ENCODE assay signal across 8 cellular contexts in the genomic region with DNA sequence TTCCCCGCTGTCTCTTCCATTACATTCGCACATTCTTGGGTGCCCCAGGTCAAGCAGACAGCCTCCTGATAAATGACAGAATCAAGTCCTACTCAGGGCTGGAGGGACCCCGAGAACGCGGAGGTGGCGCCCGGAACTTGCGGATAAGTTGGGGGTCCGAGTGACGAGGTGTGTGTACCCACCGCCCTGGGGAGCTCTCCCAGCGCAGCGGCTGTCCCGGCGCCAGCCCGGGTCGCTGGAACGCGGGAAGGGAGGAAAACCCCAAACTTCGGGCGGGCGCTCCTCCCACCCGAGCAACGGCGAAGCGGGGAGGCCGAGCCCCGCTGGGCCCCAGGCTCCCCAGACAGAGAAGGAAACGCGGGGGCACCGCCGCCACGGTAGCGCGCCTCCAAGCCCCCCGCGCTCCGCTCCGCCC. TPM values are rescaled to one million over a fixed set of nuclear protein-coding genes. Genes with fewer than 3 reads are reported as not detected.
DNase-seq lines count a peak whose midpoint lies in the region; ATAC-seq, FAIRE-seq and TF ChIP-seq lines count a peak whose summit lies in the region.

No MANE protein-coding gene starts in this region.

- peak overlapping the region; percentile 93 for H3K27ac Mint-ChIP-seq in neural crest cell (ENCODE audit: unreplicated experiment)

- H3K4me2 ChIP-seq in OCI-LY7 (ENCODE audit: low read length): peak overlapping the region; percentile 89
- peak overlapping the region; percentile 85 for H3K4me2 ChIP-seq in endothelial cell of umbilical vein (ENCODE audit: insufficient read depth, low read length)

- H3K36me3 ChIP-seq in OCI-LY7 (ENCODE audit: insufficient read depth, low read length) (peaks cover 16% of the 10 kb centered on the region), endothelial cell of umbilical vein (ENCODE audit: control insufficient read depth in 2 of 2, extremely low read depth in 1 of 2, insufficient read depth in 2 of 2, low read length in 2 of 2) (no peaks in the 10 kb centered on the region)

- FAIRE-seq in endothelial cell of umbilical vein (lab: Jason Lieb, UNC): no peak

- peak overlapping the region; percentile 92 for H3K4me3 Mint-ChIP-seq in neural crest cell

- TF ChIP-seq POLR2A in endothelial cell of umbilical vein (IDR thresholded peaks at IDR 0.05; ENCODE audit: low read depth, low read length): no peak

- peaks cover 6% of the 10 kb centered on the region for H3K36me3 Mint-ChIP-seq in neural crest cell (ENCODE audit: low read depth)

- H3K27ac ChIP-seq in AG04450 (ENCODE audit: low read depth, low read length) (peak overlapping the region; percentile 47), OCI-LY7 (ENCODE audit: low read depth, low read length, poor library complexity, severe bottlenecking) (peak overlapping the region; percentile 80), endothelial cell of umbilical vein (ENCODE audit: insufficient read depth, low read depth, low read length) (peak overlapping the region; percentile 71)

- H3K9me2 ChIP-seq in OCI-LY7 (ENCODE audit: insufficient read depth, low read length): no peaks in the 10 kb centered on the region

- H2AFZ ChIP-seq in OCI-LY7 (ENCODE audit: low read length) (no peak overlapping the region; the same call in 1 of the 2 replicates), endothelial cell of umbilical vein (ENCODE audit: low read depth, low read length) (peak overlapping the region; percentile 88)

- H3K4me3 ChIP-seq in AG04450 (ENCODE audit: low read depth, low read length) (peak overlapping the region; percentile 77), OCI-LY7 (ENCODE audit: low read depth, low read length, poor library complexity, severe bottlenecking) (peak overlapping the region; percentile 80), endothelial cell of umbilical vein (replicated peaks in 1 of 3; ENCODE audit: insufficient read depth in 1 of 3, low read depth in 1 of 3, low read length in 3 of 3) (peak overlapping the region; percentile 65 to 85 (median 77))

- POLR2A ChIA-PET in AG04450 (lab: Yijun Ruan, JAX): interaction anchor here (0.9 kb wide), 1 partner anchor 49 kb away, joined by 3 read pairs; the partner anchor contains the start of gene FEM1B
- POLR2A ChIA-PET in OCI-LY7 (lab: Charles Lee): interaction anchor here (0.6 to 1.2 kb wide), 4 partner anchors 13 to 68 kb away, joined by 3 to 4 read pairs (median 3); no protein-coding TSS in a partner anchor
- POLR2A ChIA-PET in endothelial cell of umbilical vein (lab: Charles Lee): interaction anchor here (0.6 kb wide), 1 partner anchor 69 kb away, joined by 3 read pairs; no protein-coding TSS in a partner anchor

- peaks cover 55% of the 10 kb centered on the region for H3K4me1 ChIP-seq in OCI-LY7 (ENCODE audit: insufficient read depth, low read length, poor library complexity, severe bottlenecking)
- H3K4me1 ChIP-seq in endothelial cell of umbilical vein (ENCODE audit: control insufficient read depth, extremely low read depth, insufficient read depth, low read length): peaks cover 15% of the 10 kb centered on the region

- H3K9me3 Mint-ChIP-seq in neural crest cell: no peaks in the 10 kb centered on the region

- peak; percentile 3 for ATAC-seq in GM21619 (IDR thresholded peaks at IDR 0.05; ENCODE audit: unreplicated experiment)

- H3K79me2 ChIP-seq in OCI-LY7 (ENCODE audit: insufficient read depth, low read depth, low read length) (peaks cover 52% of the 10 kb centered on the region), endothelial cell of umbilical vein (ENCODE audit: control insufficient read depth, insufficient read depth, low read length) (peaks cover 45% of the 10 kb centered on the region)

- peak overlapping the region; percentile 87 for H3K9ac ChIP-seq in endothelial cell of umbilical vein (replicated peaks; ENCODE audit: extremely low read depth, insufficient read depth, low read length)

- CTCF ChIA-PET in AG04450 (lab: Charles Lee): no interaction called here
- CTCF ChIA-PET in OCI-LY7 (lab: Charles Lee; ENCODE audit: unreplicated experiment): no interaction called here
- CTCF ChIA-PET in endothelial cell of umbilical vein (lab: Charles Lee): interaction anchor here (0.9 to 1.7 kb wide), 4 partner anchors 9 to 24 kb away, joined by 3 to 6 read pairs (median 4); no protein-coding TSS in a partner anchor

- no peaks in the 10 kb centered on the region for H3K27me3 ChIP-seq in AG04450 (ENCODE audit: control insufficient read depth, insufficient read depth, low read length)
- H3K27me3 ChIP-seq in endothelial cell of umbilical vein (ENCODE audit: control insufficient read depth in 2 of 2, insufficient read depth in 2 of 2, low read length in 2 of 2): no peaks in the 10 kb centered on the region

- no peaks in the 10 kb centered on the region for H3K27me3 Mint-ChIP-seq in neural crest cell (ENCODE audit: low read depth)

- H3K9me3 ChIP-seq in AG04450 (ENCODE audit: control insufficient read depth, insufficient read depth, low read length): no peaks in the 10 kb centered on the region; the same call in 1 of the 2 replicates
- no peaks in the 10 kb centered on the region for H3K9me3 ChIP-seq in OCI-LY7 (ENCODE audit: low read length)
- no peaks in the 10 kb centered on the region for H3K9me3 ChIP-seq in endothelial cell of umbilical vein (replicated peaks; ENCODE audit: control insufficient read depth, insufficient read depth, low read length)

- dilution Hi-C loops in endothelial cell of umbilical vein (cut with MboI; ENCODE audit: extremely low pct_ligation_motif_present, low sequenced_read_pairs): no loop called here

- no peaks in the 10 kb centered on the region for H4K20me1 ChIP-seq in OCI-LY7 (ENCODE audit: insufficient read depth, low read length)
- no peaks in the 10 kb centered on the region for H4K20me1 ChIP-seq in endothelial cell of umbilical vein (replicated peaks; ENCODE audit: control insufficient read depth, extremely low read depth, insufficient read depth, low read length)

- BruUV-seq in OCI-LY7 (replicated peaks; lab: Mats Ljungman, UMichigan): no TSS peak
- BruUV-seq in endothelial cell of umbilical vein (replicated peaks; lab: Mats Ljungman, UMichigan): TSS peak; percentile 24

- H3K4me1 Mint-ChIP-seq in neural crest cell: peaks cover 50% of the 10 kb centered on the region

- TF ChIP-seq CTCF in AG04450 (IDR thresholded peaks at IDR 0.05; ENCODE audit: low read depth, low read length) (no peak), OCI-LY7 (conservative IDR thresholded peaks at IDR 0.05; ENCODE audit: low read length) (no peak), endothelial cell of umbilical vein (IDR thresholded peaks at IDR 0.05; ENCODE audit: extremely low read depth in 1 of 2, insufficient read depth in 1 of 2, low read depth in 1 of 2, low read length in 2 of 2) (no peak), neural crest cell (conservative IDR thresholded peaks at IDR 0.05) (no peak)

- intact Hi-C loops in OCI-LY7 (cut with micrococcal nuclease; ENCODE audit: unreplicated experiment): loop anchor here (1.0 to 5.0 kb wide), 6 partner anchors 20 to 447 kb away; partner anchors contain the start of gene PIAS1
- intact Hi-C loops in endothelial cell of umbilical vein (cut with micrococcal nuclease): loop anchor here (2.0 to 5.0 kb wide), 2 partner anchors 24 to 367 kb away; partner anchors contain the start of gene CALML4

- DNase-seq in AG04450 (ENCODE audit: low read depth, low spot score): no peak
- peak; percentile 54 for DNase-seq in OCI-LY7 (ENCODE audit: low spot score)
- no peak for DNase-seq in endothelial cell of umbilical vein (ENCODE audit: low read depth, low spot score)
- DNase-seq in neural crest cell (ENCODE audit: low read depth, low spot score): no peak
- DNase-seq in cerebellar cortex (ENCODE audit: low spot score): no peak
- DNase-seq in dedifferentiated amniotic fluid mesenchymal stem cell (ENCODE audit: extremely low spot score): no peak
- no peak for DNase-seq in NCI-H82 (lab: John Stamatoyannopoulos, UW)

- no peaks in the 10 kb centered on the region for H3K9me1 ChIP-seq in endothelial cell of umbilical vein (replicated peaks; ENCODE audit: control insufficient read depth, extremely low read depth, insufficient read depth, low read length)

RNA-seq across cellular contexts. Expression of gene CLN6, which starts 0.6 kb away (rescaled TPM):
- 13.0 and 16.0 TPM in 2 replicates for polyA plus RNA-seq in AG04450 (2011; rRNA removed)
- polyA minus RNA-seq in AG04450 (2011; rRNA and poly(A)+ RNA removed): 32.4 and 32.8 TPM in 2 replicates
- 50.3 and 60.2 TPM in 2 replicates for total RNA-seq in OCI-LY7 (2014; rRNA removed; shearing (Covaris generic))
- total RNA-seq in OCI-LY7 (2022): 101 and 117 TPM in 2 replicates
- total RNA-seq in endothelial cell of umbilical vein: 48.0 and 53.9 TPM in 2 replicates
- polyA plus RNA-seq in endothelial cell of umbilical vein: 75.5 and 83.7 TPM in 2 replicates
- polyA plus RNA-seq in endothelial cell of umbilical vein (2011; cell fraction: cytosol; rRNA removed): 44.4 and 47.8 TPM in 2 replicates
- polyA plus RNA-seq in endothelial cell of umbilical vein (2011; cell fraction: nucleus; rRNA removed): 52.7 and 54.8 TPM in 2 replicates
- polyA plus RNA-seq in endothelial cell of umbilical vein (2012): 20.7 and 27.0 TPM in 2 replicates
- 125 and 145 TPM in 2 replicates for polyA minus RNA-seq in endothelial cell of umbilical vein
- 63.2 TPM for polyA minus RNA-seq in endothelial cell of umbilical vein (2011; cell fraction: cytosol; rRNA and poly(A)+ RNA removed)
- 42.2 and 50.8 TPM in 2 replicates for polyA minus RNA-seq in endothelial cell of umbilical vein (2011; cell fraction: nucleus; rRNA and poly(A)+ RNA removed)
- total RNA-seq in neural crest cell: 71.3 and 73.3 TPM in 2 replicates

RNA-seq across cellular contexts. Expression of gene CALML4, which starts 23.8 kb away (rescaled TPM):
- polyA plus RNA-seq in AG04450 (2011; rRNA removed) (0.77 and 1.6 TPM in 2 replicates), endothelial cell of umbilical vein (1.9 and 2.6 TPM in 2 replicates)
- polyA minus RNA-seq in AG04450 (2011; rRNA and poly(A)+ RNA removed): 0.51 and 0.74 TPM in 2 replicates
- 28.7 and 52.8 TPM in 2 replicates for total RNA-seq in OCI-LY7 (2014; rRNA removed; shearing (Covaris generic))
- total RNA-seq in OCI-LY7 (2022) (32.5 and 32.7 TPM in 2 replicates), endothelial cell of umbilical vein (5.9 and 10.1 TPM in 2 replicates), neural crest cell (11.9 and 14.8 TPM in 2 replicates)
- 3.9 and 4.9 TPM in 2 replicates for polyA plus RNA-seq in endothelial cell of umbilical vein (2011; cell fraction: cytosol; rRNA removed)
- 19.0 and 26.6 TPM in 2 replicates for polyA plus RNA-seq in endothelial cell of umbilical vein (2011; cell fraction: nucleus; rRNA removed)
- 5.2 and 5.9 TPM in 2 replicates for polyA plus RNA-seq in endothelial cell of umbilical vein (2012)
- 1.7 and 1.8 TPM in 2 replicates for polyA minus RNA-seq in endothelial cell of umbilical vein
- polyA minus RNA-seq in endothelial cell of umbilical vein (2011; cell fraction: cytosol; rRNA and poly(A)+ RNA removed): 1.0 TPM
- polyA minus RNA-seq in endothelial cell of umbilical vein (2011; cell fraction: nucleus; rRNA and poly(A)+ RNA removed): 4.0 and 4.3 TPM in 2 replicates

RNA-seq across cellular contexts. Expression of gene FEM1B, which starts 48.6 kb away (rescaled TPM):
- polyA plus RNA-seq in AG04450 (2011; rRNA removed): 46.5 and 55.1 TPM in 2 replicates
- polyA minus RNA-seq in AG04450 (2011; rRNA and poly(A)+ RNA removed): 167 and 205 TPM in 2 replicates
- total RNA-seq in OCI-LY7 (2014; rRNA removed; shearing (Covaris generic)): 35.5 and 37.1 TPM in 2 replicates
- total RNA-seq in OCI-LY7 (2022): 37.3 and 50.8 TPM in 2 replicates
- 33.2 TPM in 2 replicates for total RNA-seq in endothelial cell of umbilical vein
- polyA plus RNA-seq in endothelial cell of umbilical vein: 11.1 and 16.3 TPM in 2 replicates
- polyA plus RNA-seq in endothelial cell of umbilical vein (2011; cell fraction: cytosol; rRNA removed): 10.0 and 15.6 TPM in 2 replicates
- 13.9 and 17.7 TPM in 2 replicates for polyA plus RNA-seq in endothelial cell of umbilical vein (2011; cell fraction: nucleus; rRNA removed)
- polyA plus RNA-seq in endothelial cell of umbilical vein (2012): 12.7 and 17.6 TPM in 2 replicates
- 133 and 162 TPM in 2 replicates for polyA minus RNA-seq in endothelial cell of umbilical vein
- polyA minus RNA-seq in endothelial cell of umbilical vein (2011; cell fraction: cytosol; rRNA and poly(A)+ RNA removed): 122 TPM
- 47.7 and 81.6 TPM in 2 replicates for polyA minus RNA-seq in endothelial cell of umbilical vein (2011; cell fraction: nucleus; rRNA and poly(A)+ RNA removed)
- total RNA-seq in neural crest cell: 61.4 and 67.0 TPM in 2 replicates
